In the genomic region with DNA sequence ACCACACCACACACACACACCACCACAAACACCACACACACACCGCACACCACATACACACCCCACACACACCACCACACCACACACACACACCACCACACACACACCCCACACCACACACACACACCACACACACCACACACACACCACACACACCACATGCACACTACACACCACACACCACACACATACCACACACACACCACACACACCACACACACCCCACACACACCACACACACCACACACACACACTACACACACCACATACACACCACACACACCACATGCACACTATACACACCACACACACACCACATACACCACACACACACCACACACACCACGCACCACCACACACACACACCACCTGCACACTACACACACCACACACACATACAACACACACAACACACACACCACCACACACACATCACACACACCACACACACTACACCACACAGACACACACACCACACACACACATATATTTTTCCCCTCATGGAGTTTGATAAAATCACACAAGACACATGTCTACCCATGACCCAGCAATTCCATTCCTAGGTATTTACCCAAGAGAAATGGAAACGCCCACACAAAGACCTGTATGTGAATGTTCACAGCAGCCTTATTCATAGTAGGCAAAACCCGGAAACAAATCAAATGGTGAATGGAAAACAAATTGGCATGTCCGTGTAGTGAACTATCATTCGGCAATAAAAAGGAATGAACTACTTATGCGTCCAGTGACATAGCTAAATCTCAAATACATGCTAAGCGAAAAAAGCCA, we compare ENCODE assay signal across 17 cellular contexts. TPM values are rescaled to one million over a fixed set of nuclear protein-coding genes. Genes with fewer than 3 reads are reported as not detected.
DNase-seq lines count a peak whose midpoint lies in the region; ATAC-seq and TF ChIP-seq lines count a peak whose summit lies in the region.
"Had no signal": no experiment of that assay in that cellular context is flagged by ENCODE, and none has a peak within 500 bp of the region (broad histone marks: within the 10 kb centered on the region; RNA-seq: fewer than 3 reads in every experiment).

No MANE protein-coding gene starts in this region.

- no peak for ATAC-seq in T-cell (replicated peaks in 1 of 4)
- ATAC-seq in stimulated activated naive B cell treated with anti-CD40 and anti-IgM and Interleukin-4, amounts not matched to agents 10 μg/mL and 1 μg/mL and 100 μg/mL, for 72 hours (replicated peaks) = no peak
- ATAC-seq in GM21447 (IDR thresholded peaks at IDR 0.05; ENCODE audit: unreplicated experiment) = no peak
- ATAC-seq: Panc1 had no signal

- intact Hi-C loops in dendritic cell treated with granulocyte-macrophage colony-stimulating factor and Interleukin-4, amounts not matched to agents 40 ng/mL and 50 ng/mL, for 4 days (cut with micrococcal nuclease) = no loop called here
- intact Hi-C loops in PC-9 (cut with micrococcal nuclease; ENCODE audit: unreplicated experiment) = no loop called here

- POLR2A ChIA-PET in T-cell (lab: Charles Lee) (no interaction called here), PC-9 (lab: Charles Lee; ENCODE audit: unreplicated experiment) (no interaction called here)

- H3K4me1 Mint-ChIP-seq in activated T-cell treated with anti-CD3 and anti-CD28 coated beads, Interleukin-2, amount 50 U/mL, for 24 hours (ENCODE audit: low read depth) = peaks cover 93% of the 10 kb centered on the region
- peaks cover 86 to 91% (median 91%) of the 10 kb centered on the region in 3 donors for H3K4me1 Mint-ChIP-seq in T-cell
- peaks cover 44% of the 10 kb centered on the region for H3K4me1 Mint-ChIP-seq in dendritic cell treated with granulocyte-macrophage colony-stimulating factor and Interleukin-4, amounts not matched to agents 40 ng/mL and 50 ng/mL, for 4 days (ENCODE audit: low read depth)
- H3K4me1 Mint-ChIP-seq in stimulated activated naive B cell treated with anti-CD40 and anti-IgM and Interleukin-4, amounts not matched to agents 10 μg/mL and 1 μg/mL and 100 μg/mL, for 72 hours = peaks cover 30 to 57% of the 10 kb centered on the region in 2 donors

- H3K9me2 ChIP-seq in PC-9 (ENCODE audit: insufficient read depth) = no peaks in the 10 kb centered on the region

- BruUV-seq in PC-9 (replicated peaks; lab: Mats Ljungman, UMichigan) = no TSS peak

- H3K4me2 ChIP-seq in PC-9 = no peak overlapping the region

- H4K20me1 ChIP-seq in PC-9 (ENCODE audit: insufficient read depth) = no peaks in the 10 kb centered on the region

- no peaks in the 10 kb centered on the region for H3K9me3 ChIP-seq in PC-9 (ENCODE audit: insufficient read depth, low read depth)

- H3K4me3 ChIP-seq in PC-9 = no peak overlapping the region

- peaks cover 99% of the 10 kb centered on the region for H3K36me3 Mint-ChIP-seq in activated T-cell treated with anti-CD3 and anti-CD28 coated beads, Interleukin-2, amount 50 U/mL, for 24 hours (ENCODE audit: low read depth)
- H3K36me3 Mint-ChIP-seq in T-cell = peaks cover 56% of the 10 kb centered on the region
- H3K36me3 Mint-ChIP-seq in dendritic cell treated with granulocyte-macrophage colony-stimulating factor and Interleukin-4, amounts not matched to agents 40 ng/mL and 50 ng/mL, for 4 days (ENCODE audit: low read depth) = no peaks in the 10 kb centered on the region
- peaks cover 21% of the 10 kb centered on the region in 2 donors for H3K36me3 Mint-ChIP-seq in stimulated activated naive B cell treated with anti-CD40 and anti-IgM and Interleukin-4, amounts not matched to agents 10 μg/mL and 1 μg/mL and 100 μg/mL, for 72 hours

- H3K27ac Mint-ChIP-seq in activated T-cell treated with anti-CD3 and anti-CD28 coated beads, Interleukin-2, amount 50 U/mL, for 24 hours = peak overlapping the region; percentile 94
- H3K27ac Mint-ChIP-seq in T-cell = peak overlapping the region; percentile 79 to 88
- peak overlapping the region; percentile 23 for H3K27ac Mint-ChIP-seq in dendritic cell treated with granulocyte-macrophage colony-stimulating factor and Interleukin-4, amounts not matched to agents 40 ng/mL and 50 ng/mL, for 4 days
- H3K27ac Mint-ChIP-seq in stimulated activated naive B cell treated with anti-CD40 and anti-IgM and Interleukin-4, amounts not matched to agents 10 μg/mL and 1 μg/mL and 100 μg/mL, for 72 hours = peak overlapping the region; percentile 25
- H3K27ac Mint-ChIP-seq: nephron had no signal

- H3K4me1 ChIP-seq in PC-9 (replicated peaks; ENCODE audit: insufficient read depth) = 0 out of 2 replicates have a peak, but pooled peaks cover 5% of the 10 kb centered on the region

- peaks cover 5% of the 10 kb centered on the region for H3K9me3 Mint-ChIP-seq in activated T-cell treated with anti-CD3 and anti-CD28 coated beads, Interleukin-2, amount 50 U/mL, for 24 hours
- no peaks in the 10 kb centered on the region for H3K9me3 Mint-ChIP-seq in T-cell
- H3K9me3 Mint-ChIP-seq in dendritic cell treated with granulocyte-macrophage colony-stimulating factor and Interleukin-4, amounts not matched to agents 40 ng/mL and 50 ng/mL, for 4 days = no peaks in the 10 kb centered on the region
- H3K9me3 Mint-ChIP-seq in stimulated activated naive B cell treated with anti-CD40 and anti-IgM and Interleukin-4, amounts not matched to agents 10 μg/mL and 1 μg/mL and 100 μg/mL, for 72 hours = peaks cover 3 to 4% of the 10 kb centered on the region in 2 donors
- H3K9me3 Mint-ChIP-seq: nephron had no signal

- H3K27me3 Mint-ChIP-seq in activated T-cell treated with anti-CD3 and anti-CD28 coated beads, Interleukin-2, amount 50 U/mL, for 24 hours = no peaks in the 10 kb centered on the region
- no peaks in the 10 kb centered on the region for H3K27me3 Mint-ChIP-seq in T-cell
- H3K27me3 Mint-ChIP-seq in dendritic cell treated with granulocyte-macrophage colony-stimulating factor and Interleukin-4, amounts not matched to agents 40 ng/mL and 50 ng/mL, for 4 days = peaks cover 12% of the 10 kb centered on the region
- H3K27me3 Mint-ChIP-seq in stimulated activated naive B cell treated with anti-CD40 and anti-IgM and Interleukin-4, amounts not matched to agents 10 μg/mL and 1 μg/mL and 100 μg/mL, for 72 hours = no peaks in the 10 kb centered on the region

- CTCF ChIA-PET in T-cell (lab: Charles Lee) = interaction anchor here in 1 of 2 donors (2.0 kb wide), 1 partner anchor 15 kb away, joined by 4 read pairs; a partner anchor contains a TSS
- CTCF ChIA-PET in PC-9 (lab: Charles Lee) = no interaction called here

- no peaks in the 10 kb centered on the region for H3K79me2 ChIP-seq in PC-9 (ENCODE audit: low read depth)

- no peak overlapping the region for H3K27ac ChIP-seq in PC-9
- H3K27ac ChIP-seq: WERI-Rb-1 had no signal

- H3K27me3 ChIP-seq in PC-9 (ENCODE audit: insufficient read depth, low read depth) = no peaks in the 10 kb centered on the region

- no peak for TF ChIP-seq CTCF in PC-9 (conservative IDR thresholded peaks at IDR 0.05)

- H3K36me3 ChIP-seq in PC-9 (ENCODE audit: low read depth) = no peaks in the 10 kb centered on the region
- H3K36me3 ChIP-seq: WERI-Rb-1 had no signal

- no peak overlapping the region for H2AFZ ChIP-seq in PC-9

- H3F3A ChIP-seq in PC-9 (ENCODE audit: insufficient read depth, low read depth) = no peaks in the 10 kb centered on the region

- peak; percentile 44 for DNase-seq in activated T-cell treated with anti-CD3 and anti-CD28 coated beads, Interleukin-2, amount 50 U/mL, for 24 hours
- DNase-seq in activated T-cell treated with anti-CD3 and anti-CD28 coated beads, Interleukin-2, amount 50 U/mL, for 1 hour = no peak
- DNase-seq in T-cell = no peak
- no peak for DNase-seq in stimulated activated naive B cell treated with anti-CD40 and anti-IgM and Interleukin-4, amounts not matched to agents 10 μg/mL and 1 μg/mL and 100 μg/mL, for 72 hours
- no peak for DNase-seq in PC-9
- no peak for DNase-seq in dermis blood vessel endothelial cell
- DNase-seq: effector CD8-positive, alpha-beta T cell; GF-D8; NCI-H1930; NCI-H526 treated with DMSO at 0.1 percent for 48 hours; WERI-Rb-1 had no signal

- H3K4me3 Mint-ChIP-seq in activated T-cell treated with anti-CD3 and anti-CD28 coated beads, Interleukin-2, amount 50 U/mL, for 24 hours = peak overlapping the region; percentile 13
- peak overlapping the region in 1 of 3 donors; percentile 20 for H3K4me3 Mint-ChIP-seq in T-cell
- no peak overlapping the region for H3K4me3 Mint-ChIP-seq in dendritic cell treated with granulocyte-macrophage colony-stimulating factor and Interleukin-4, amounts not matched to agents 40 ng/mL and 50 ng/mL, for 4 days
- H3K4me3 Mint-ChIP-seq in stimulated activated naive B cell treated with anti-CD40 and anti-IgM and Interleukin-4, amounts not matched to agents 10 μg/mL and 1 μg/mL and 100 μg/mL, for 72 hours = peak overlapping the region; percentile 1 to 22
- H3K4me3 Mint-ChIP-seq: nephron had no signal

RNA-seq across cellular contexts. Expression of a gene that starts 14.3 kb away (rescaled TPM):
- 100 to 1,000 TPM; 227 to 387 (median 255) TPM for total RNA-seq in T-cell
- not detected in 2 replicates for total RNA-seq in PC-9 (2021)
- total RNA-seq in dermis blood vessel endothelial cell = not detected in 2 replicates
- total RNA-seq: fibroblast of villous mesenchyme, M059J had no signal

RNA-seq across cellular contexts. Expression of a gene that starts 44.6 kb away (rescaled TPM):
- total RNA-seq in T-cell (1 to 10 TPM; 3.3 to 7.9 (median 7.3) TPM), PC-9 (2021) (27.1 and 29.0 TPM in 2 replicates), dermis blood vessel endothelial cell (9.7 and 14.1 TPM in 2 replicates)

Comparison
In these comparisons a context has a peak if more than half of its experiments do, and no peak if none do; other contexts are left out.
1. H3K27ac Mint-ChIP-seq: peak in every context shown above with its lines; median percentile 94 in activated T-cell treated with anti-CD3 and anti-CD28 coated beads, Interleukin-2, amount 50 U/mL, for 24 hours; 84 in T-cell; 25 in stimulated activated naive B cell treated with anti-CD40 and anti-IgM and Interleukin-4, amounts not matched to agents 10 μg/mL and 1 μg/mL and 100 μg/mL, for 72 hours; 23 in dendritic cell treated with granulocyte-macrophage colony-stimulating factor and Interleukin-4, amounts not matched to agents 40 ng/mL and 50 ng/mL, for 4 days.
2. RNA of a gene that starts 14.3 kb away (total RNA-seq): 227 to 387 TPM in T-cell; not detected in PC-9 and not detected in dermis blood vessel endothelial cell; every median in the first group is over 100 times any median in the second.